In the genomic region with DNA sequence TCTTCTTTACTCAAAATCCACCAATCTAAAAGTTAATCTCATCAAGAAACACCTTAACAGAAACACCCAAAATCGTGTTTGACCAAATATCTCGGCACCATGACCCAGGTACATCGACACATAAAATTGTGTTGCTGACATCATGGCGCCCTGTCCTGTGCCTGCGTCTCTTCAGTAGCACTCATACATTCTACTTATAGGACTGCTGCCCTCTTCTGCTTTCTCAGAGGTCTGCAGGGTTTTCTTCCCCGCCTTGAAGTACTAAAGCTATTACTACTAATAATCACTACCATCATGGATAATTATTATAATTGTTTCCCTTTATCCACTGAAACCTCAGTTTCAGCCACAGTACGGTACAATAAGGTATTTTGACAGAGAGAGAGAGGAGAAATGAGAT, we compare ENCODE assay signal across 1 cellular context.
TF ChIP-seq lines count a peak whose summit lies in the region.

No MANE protein-coding gene starts in this region.

TF ChIP-seq in A549, 52 proteins besides CTCF, POLR2A, EP300 and RAD21 (continued from another document):
- TF ChIP-seq, protein P1, sequence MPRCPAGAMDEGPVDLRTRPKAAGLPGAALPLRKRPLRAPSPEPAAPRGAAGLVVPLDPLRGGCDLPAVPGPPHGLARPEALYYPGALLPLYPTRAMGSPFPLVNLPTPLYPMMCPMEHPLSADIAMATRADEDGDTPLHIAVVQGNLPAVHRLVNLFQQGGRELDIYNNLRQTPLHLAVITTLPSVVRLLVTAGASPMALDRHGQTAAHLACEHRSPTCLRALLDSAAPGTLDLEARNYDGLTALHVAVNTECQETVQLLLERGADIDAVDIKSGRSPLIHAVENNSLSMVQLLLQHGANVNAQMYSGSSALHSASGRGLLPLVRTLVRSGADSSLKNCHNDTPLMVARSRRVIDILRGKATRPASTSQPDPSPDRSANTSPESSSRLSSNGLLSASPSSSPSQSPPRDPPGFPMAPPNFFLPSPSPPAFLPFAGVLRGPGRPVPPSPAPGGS (IDR thresholded peaks at IDR 0.05), result no peak
- TF ChIP-seq POLR2AphosphoS2 (conservative IDR thresholded peaks at IDR 0.05; ENCODE audit: low read length), result no peak
- TF ChIP-seq, protein P2, sequence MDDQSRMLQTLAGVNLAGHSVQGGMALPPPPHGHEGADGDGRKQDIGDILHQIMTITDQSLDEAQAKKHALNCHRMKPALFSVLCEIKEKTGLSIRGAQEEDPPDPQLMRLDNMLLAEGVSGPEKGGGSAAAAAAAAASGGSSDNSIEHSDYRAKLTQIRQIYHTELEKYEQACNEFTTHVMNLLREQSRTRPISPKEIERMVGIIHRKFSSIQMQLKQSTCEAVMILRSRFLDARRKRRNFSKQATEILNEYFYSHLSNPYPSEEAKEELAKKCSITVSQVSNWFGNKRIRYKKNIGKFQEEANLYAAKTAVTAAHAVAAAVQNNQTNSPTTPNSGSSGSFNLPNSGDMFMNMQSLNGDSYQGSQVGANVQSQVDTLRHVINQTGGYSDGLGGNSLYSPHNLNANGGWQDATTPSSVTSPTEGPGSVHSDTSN (IDR thresholded peaks at IDR 0.05), result no peak
- TF ChIP-seq JUNB (IDR thresholded peaks at IDR 0.05), result no peak
